Comparison of ENCODE assay signal across 14 cellular contexts in genomic region chr1:171898956-171899355, GRCh38. TPM values are rescaled to one million over a fixed set of nuclear protein-coding genes. Genes with fewer than 3 reads are reported as not detected.
DNase-seq lines count a peak whose midpoint lies in the region; ATAC-seq and TF ChIP-seq lines count a peak whose summit lies in the region.
"Had no signal": no experiment of that assay in that cellular context is flagged by ENCODE, and none has a peak within 500 bp of the region (broad histone marks: within the 10 kb centered on the region; RNA-seq: fewer than 3 reads in every experiment).

No MANE protein-coding gene starts in this region.

- H3K9ac ChIP-seq in fibroblast of lung (ENCODE audit: insufficient read depth, low read length) (no peak overlapping the region), neural progenitor cell (no peak overlapping the region)

- H4K20me1 ChIP-seq in fibroblast of lung (ENCODE audit: control insufficient read depth, extremely low read depth, insufficient read depth, low read length) (no peaks in the 10 kb centered on the region), neural progenitor cell (ENCODE audit: low read depth) (no peaks in the 10 kb centered on the region)

- no peaks in the 10 kb centered on the region for H3K36me3 ChIP-seq in H7 (replicated peaks; ENCODE audit: control insufficient read depth, insufficient read depth, low read length)
- no peaks in the 10 kb centered on the region for H3K36me3 ChIP-seq in fibroblast of lung (ENCODE audit: control insufficient read depth, insufficient read depth, low read length)
- H3K36me3 ChIP-seq in neural progenitor cell, result no peaks in the 10 kb centered on the region
- no peaks in the 10 kb centered on the region for H3K36me3 ChIP-seq in psoas muscle (ENCODE audit: insufficient read depth in 1 of 2, low read depth in 1 of 2)
- H3K36me3 ChIP-seq: tibial artery had no signal

- H3K36me3 Mint-ChIP-seq in neural progenitor cell (no peaks in the 10 kb centered on the region), T-helper 17 cell (ENCODE audit: low read depth) (peaks cover 7% of the 10 kb centered on the region)

- DNase-seq in H7 (peak; percentile 45), fibroblast of lung (ENCODE audit: low read depth in 2 of 2) (peak; percentile 39 to 53), neural progenitor cell (ENCODE audit: low spot score) (peak; percentile 88), T-helper 17 cell (no peak), NCI-H2029 treated with DMSO at 0.1 percent for 48 hours (lab: John Stamatoyannopoulos, UW) (no peak), SIG-M5 (lab: John Stamatoyannopoulos, UW) (no peak), psoas muscle (no peak)
- DNase-seq: activated CD8-positive, alpha-beta T cell treated with anti-CD3 and anti-CD28 coated beads, Interleukin-2, amount 10 ng/mL, durations not matched to agents 7 days and 5 days; central memory CD4-positive, alpha-beta T cell; kidney; Right ventricle myocardium superior; tibial artery had no signal

- H3K4me1 ChIP-seq in fibroblast of lung (ENCODE audit: control insufficient read depth, extremely low read depth, insufficient read depth, low read length) (no peaks in the 10 kb centered on the region), neural progenitor cell (peaks cover 15% of the 10 kb centered on the region), psoas muscle (no peaks in the 10 kb centered on the region)
- H3K4me1 ChIP-seq: tibial artery had no signal

- H3K27ac Mint-ChIP-seq in neural progenitor cell (peak overlapping the region; percentile 97), T-helper 17 cell (no peak overlapping the region)
- H3K27ac Mint-ChIP-seq: activated CD8-positive, alpha-beta T cell treated with anti-CD3 and anti-CD28 coated beads, Interleukin-2, amount 10 ng/mL, durations not matched to agents 7 days and 5 days had no signal

- no peak overlapping the region for H3K4me2 ChIP-seq in fibroblast of lung (ENCODE audit: extremely low read depth, insufficient read depth, low read length)
- H3K4me2 ChIP-seq in neural progenitor cell, result peak overlapping the region; percentile 42

- peaks cover 7% of the 10 kb centered on the region for H3F3A ChIP-seq in neural progenitor cell (ENCODE audit: low read depth)

- no peak overlapping the region for H3K4me3 ChIP-seq in H7 (ENCODE audit: insufficient read depth, low read depth, low read length)
- no peak overlapping the region for H3K4me3 ChIP-seq in fibroblast of lung (replicated peaks in 1 of 4; ENCODE audit: control extremely low read depth in 1 of 4, insufficient read depth in 1 of 4, low read depth in 3 of 4, low read length in 4 of 4)
- H3K4me3 ChIP-seq in neural progenitor cell, result no peak overlapping the region
- no peak overlapping the region for H3K4me3 ChIP-seq in psoas muscle
- H3K4me3 ChIP-seq: tibial artery had no signal

- H2AFZ ChIP-seq in fibroblast of lung (ENCODE audit: low read length) (peak overlapping the region; percentile 55), neural progenitor cell (replicated peaks) (peak overlapping the region; percentile 86)

- 41 to 49% (median 47%) methylated on average over 9 of the region's 9 CpGs for WGBS in psoas muscle, 3 donors

- H3K79me2 ChIP-seq in fibroblast of lung (ENCODE audit: control insufficient read depth, insufficient read depth, low read length), result no peaks in the 10 kb centered on the region
- H3K79me2 ChIP-seq in neural progenitor cell (ENCODE audit: low read depth), result no peaks in the 10 kb centered on the region

- intact Hi-C loops in psoas muscle (cut with DNase I), result no loop called here

- H3K4me3 Mint-ChIP-seq in neural progenitor cell (no peak overlapping the region), T-helper 17 cell (no peak overlapping the region)
- H3K4me3 Mint-ChIP-seq: activated CD8-positive, alpha-beta T cell treated with anti-CD3 and anti-CD28 coated beads, Interleukin-2, amount 10 ng/mL, durations not matched to agents 7 days and 5 days had no signal

- H3K9me3 Mint-ChIP-seq in neural progenitor cell, result peaks cover 4% of the 10 kb centered on the region

- TF ChIP-seq CTCF in fibroblast of lung (conservative IDR thresholded peaks at IDR 0.05 in 1 of 2, IDR thresholded peaks at IDR 0.05 in 1 of 2; ENCODE audit: low read depth in 1 of 2, low read length in 2 of 2), result no peak
- no peak for TF ChIP-seq CTCF in neural progenitor cell (IDR thresholded peaks at IDR 0.05)
- TF ChIP-seq CTCF in psoas muscle (IDR thresholded peaks at IDR 0.05), result no peak

- H3K27me3 ChIP-seq in H7 (ENCODE audit: control insufficient read depth, insufficient read depth, low read length), result no peaks in the 10 kb centered on the region
- no peaks in the 10 kb centered on the region for H3K27me3 ChIP-seq in fibroblast of lung (ENCODE audit: control insufficient read depth, insufficient read depth, low read length)
- no peaks in the 10 kb centered on the region for H3K27me3 ChIP-seq in neural progenitor cell
- no peaks in the 10 kb centered on the region for H3K27me3 ChIP-seq in psoas muscle (ENCODE audit: insufficient read depth in 3 of 3, low read length in 2 of 3)
- H3K27me3 ChIP-seq: tibial artery had no signal

- no peak overlapping the region for H3K27ac ChIP-seq in fibroblast of lung (ENCODE audit: insufficient read depth, low read length)
- H3K27ac ChIP-seq in neural progenitor cell, result peak overlapping the region; percentile 56
- H3K27ac ChIP-seq in psoas muscle, result no peak overlapping the region
- H3K27ac ChIP-seq: tibial artery had no signal

- H3K27me3 Mint-ChIP-seq in neural progenitor cell (ENCODE audit: insufficient read depth, low read depth) (no peaks in the 10 kb centered on the region), T-helper 17 cell (peaks cover 13% of the 10 kb centered on the region)

- no peaks in the 10 kb centered on the region for H3K9me3 ChIP-seq in fibroblast of lung (ENCODE audit: control insufficient read depth, insufficient read depth, low read depth, low read length)
- no peaks in the 10 kb centered on the region for H3K9me3 ChIP-seq in neural progenitor cell (ENCODE audit: low read depth)
- no peaks in the 10 kb centered on the region for H3K9me3 ChIP-seq in T-helper 17 cell (ENCODE audit: control insufficient read depth, low read length, poor library complexity, severe bottlenecking)
- H3K9me3 ChIP-seq in psoas muscle, result no peaks in the 10 kb centered on the region
- H3K9me3 ChIP-seq: tibial artery had no signal

- ATAC-seq in T-helper 17 cell (no peak), psoas muscle (no peak)
- ATAC-seq: activated CD8-positive, alpha-beta T cell treated with anti-CD3 and anti-CD28 coated beads, Interleukin-2, amount 10 ng/mL, durations not matched to agents 7 days and 5 days; HepG2 had no signal

- H3K4me1 Mint-ChIP-seq in neural progenitor cell (peaks cover 16% of the 10 kb centered on the region), T-helper 17 cell (peaks cover 4% of the 10 kb centered on the region)

TF ChIP-seq in PFSK-1, 5 proteins besides CTCF, POLR2A, EP300 and RAD21:
- TF ChIP-seq FOXP2 (optimal IDR thresholded peaks at IDR 0.05; ENCODE audit: borderline replicate concordance, extremely low read depth, extremely low read length, insufficient read depth) (peak; percentile 83), POLR2AphosphoS5 (IDR thresholded peaks at IDR 0.05; ENCODE audit: low read depth, low read length) (no peak), TAF1 (IDR thresholded peaks at IDR 0.05; ENCODE audit: borderline replicate concordance, insufficient read depth, low read length) (peak; percentile 15; the same call in 1 of the 2 replicates)

RNA-seq across cellular contexts. Expression of gene DNM3, which starts 57.7 kb away (rescaled TPM):
- 0.73 and 2.0 TPM in 2 replicates for total RNA-seq in H7 (2014; rRNA removed; shearing (Covaris generic))
- 3.0 TPM for polyA plus RNA-seq in PFSK-1 (2012; ENCODE audit: insufficient read length, low read depth)
- 1.8 and 3.6 TPM in 2 replicates for total RNA-seq in fibroblast of lung
- 1.6 and 1.9 TPM in 2 replicates for polyA plus RNA-seq in fibroblast of lung
- 1.2 and 1.8 TPM in 2 replicates for polyA plus RNA-seq in fibroblast of lung (2012)
- 0.74 TPM in 1 of 2 replicates, not detected in the other for polyA minus RNA-seq in fibroblast of lung (ENCODE audit: low replicate concordance)
- total RNA-seq in neural progenitor cell (ENCODE audit: low replicate concordance), result 1.1 and 1.2 TPM in 2 replicates
- 10 to 100 TPM in 1 of 2 donors, 1 to 10 TPM in 1; 3.2 to 22.5 TPM for total RNA-seq in T-helper 17 cell
- 1 to 10 TPM in 1 of 4 donors, under 1 TPM in 3; 0.52 to 1.0 (median 0.89) TPM for total RNA-seq in psoas muscle
- polyA plus RNA-seq in psoas muscle, result under 1 TPM; 0.31 to 0.77 (median 0.62) TPM
- total RNA-seq: HepG2 had no signal

Comparison
In these comparisons a context has a peak if more than half of its experiments do, and no peak if none do; other contexts are left out.
1. DNase-seq: peak in H7 (single experiment), fibroblast of lung (2 of 2) and neural progenitor cell (single experiment); none in T-helper 17 cell (0 of 3), NCI-H2029 treated with DMSO at 0.1 percent for 48 hours (single experiment), SIG-M5 (single experiment) and psoas muscle (0 of 2).